Comparison of ENCODE assay signal across 9 cellular contexts in genomic region chr19:48539503-48540096, GRCh38. TPM values are rescaled to one million over a fixed set of nuclear protein-coding genes. Genes with fewer than 3 reads are reported as not detected.
DNase-seq lines count a peak whose midpoint lies in the region; ATAC-seq and TF ChIP-seq lines count a peak whose summit lies in the region.
"Had no signal": no experiment of that assay in that cellular context is flagged by ENCODE, and none has a peak within 500 bp of the region (broad histone marks: within the 10 kb centered on the region; RNA-seq: fewer than 3 reads in every experiment).

No MANE protein-coding gene starts in this region.

- no peaks in the 10 kb centered on the region for H3K36me3 Mint-ChIP-seq in activated CD4-positive, alpha-beta T cell treated with anti-CD3 and anti-CD28 coated beads for 36 hours (ENCODE audit: low read depth)

- H3K4me1 Mint-ChIP-seq in activated CD4-positive, alpha-beta T cell treated with anti-CD3 and anti-CD28 coated beads for 36 hours = no peaks in the 10 kb centered on the region

- ATAC-seq in omental fat pad (ENCODE audit: low FRiP score) = no peak
- no peak for ATAC-seq in activated CD4-positive, alpha-beta T cell treated with anti-CD3 and anti-CD28 coated beads for 36 hours

- H3K27me3 ChIP-seq in esophagus squamous epithelium = no peaks in the 10 kb centered on the region

- peaks cover under 1 to 38% (median 7%) of the 10 kb centered on the region in 3 donors for H3K4me1 ChIP-seq in esophagus squamous epithelium
- H3K4me1 ChIP-seq: psoas muscle had no signal

- DNase-seq in NCI-H82 (lab: John Stamatoyannopoulos, UW) (peak; percentile 64), NCI-H82 treated with DMSO at 0.1 percent for 48 hours (lab: John Stamatoyannopoulos, UW; ENCODE audit: unreplicated experiment) (no peak), NCI-H460 (ENCODE audit: extremely low read depth, low read depth) (peak; percentile 63), cardiac fibroblast (ENCODE audit: low read depth in 2 of 2) (peak; percentile 67 to 84), stromal cell of bone marrow (ENCODE audit: low read depth) (peak; percentile 16), omental fat pad (ENCODE audit: low spot score) (no peak), esophagus squamous epithelium (lab: John Stamatoyannopoulos, UW) (no peak)
- DNase-seq in activated CD4-positive, alpha-beta T cell treated with anti-CD3 and anti-CD28 coated beads for 36 hours = no peak
- DNase-seq: psoas muscle had no signal

- 59 to 60% methylated on average over 14 to 17 of the region's 17 CpGs for WGBS in esophagus squamous epithelium, 2 donors

- no peak overlapping the region for H3K4me3 ChIP-seq in cardiac fibroblast (replicated peaks in 1 of 2; ENCODE audit: low read depth in 2 of 2, low read length in 2 of 2)
- no peak overlapping the region for H3K4me3 ChIP-seq in esophagus squamous epithelium
- H3K4me3 ChIP-seq: psoas muscle had no signal

- intact Hi-C loops in esophagus squamous epithelium (cut with DNase I) = no loop called here
- intact Hi-C loops in activated CD4-positive, alpha-beta T cell treated with anti-CD3 and anti-CD28 coated beads for 36 hours (cut with DNase I, micrococcal nuclease) = no loop called here

- H3K27me3 Mint-ChIP-seq in activated CD4-positive, alpha-beta T cell treated with anti-CD3 and anti-CD28 coated beads for 36 hours = no peaks in the 10 kb centered on the region

- CTCF ChIA-PET in activated CD4-positive, alpha-beta T cell treated with anti-CD3 and anti-CD28 coated beads for 36 hours (lab: Charles Lee) = interaction anchor here (0.6 kb wide), 1 partner anchor 482 kb away, joined by 3 read pairs; no protein-coding TSS in a partner anchor

- H3K4me3 Mint-ChIP-seq in activated CD4-positive, alpha-beta T cell treated with anti-CD3 and anti-CD28 coated beads for 36 hours = no peak overlapping the region

- H3K27ac ChIP-seq in esophagus squamous epithelium = peak overlapping the region in 1 of 4 donors; percentile 36
- H3K27ac ChIP-seq: psoas muscle had no signal

- H3K27ac Mint-ChIP-seq in activated CD4-positive, alpha-beta T cell treated with anti-CD3 and anti-CD28 coated beads for 36 hours = no peak overlapping the region

- H3K9me3 Mint-ChIP-seq in activated CD4-positive, alpha-beta T cell treated with anti-CD3 and anti-CD28 coated beads for 36 hours (ENCODE audit: low read depth) = no peaks in the 10 kb centered on the region

- H3K9me3 ChIP-seq in esophagus squamous epithelium = no peaks in the 10 kb centered on the region
- H3K9me3 ChIP-seq: psoas muscle had no signal

- POLR2A ChIA-PET in activated CD4-positive, alpha-beta T cell treated with anti-CD3 and anti-CD28 coated beads for 36 hours (lab: Charles Lee) = no interaction called here

- H3K36me3 ChIP-seq in esophagus squamous epithelium = no peaks in the 10 kb centered on the region

- no peak for TF ChIP-seq POLR2A in esophagus squamous epithelium (IDR thresholded peaks at IDR 0.05)

- TF ChIP-seq CTCF in cardiac fibroblast (IDR thresholded peaks at IDR 0.05; ENCODE audit: low read depth, low read length) (no peak), omental fat pad (IDR thresholded peaks at IDR 0.05) (no peak), esophagus squamous epithelium (IDR thresholded peaks at IDR 0.05) (no peak)

RNA-seq across cellular contexts. Expression of gene SULT2B1, which starts 12.4 kb away (rescaled TPM):
- total RNA-seq in NCI-H460 (2014; rRNA removed; shearing (Covaris generic)) = 0.12 TPM in 1 of 2 replicates, not detected in the other
- polyA plus RNA-seq in NCI-H460 (2014; cell fraction: nucleus; rRNA removed) = not detected in 2 replicates
- total RNA-seq in omental fat pad (not detected), esophagus squamous epithelium (100 to 1,000 TPM in 2 of 4 donors, 10 to 100 TPM in 2; 84.8 to 253 (median 150) TPM)
- not detected for total RNA-seq in activated CD4-positive, alpha-beta T cell treated with anti-CD3 and anti-CD28 coated beads for 36 hours
- total RNA-seq: psoas muscle had no signal

RNA-seq across cellular contexts. Expression of gene LMTK3, which starts 28.0 kb away (rescaled TPM):
- total RNA-seq in NCI-H460 (2014; rRNA removed; shearing (Covaris generic)) = 0.05 TPM in 1 of 2 replicates, not detected in the other
- not detected in 2 replicates for polyA plus RNA-seq in NCI-H460 (2014; cell fraction: nucleus; rRNA removed)
- under 1 TPM; 0.12 to 0.47 (median 0.39) TPM for total RNA-seq in omental fat pad
- total RNA-seq in esophagus squamous epithelium = 1 to 10 TPM; 2.1 to 7.8 (median 2.8) TPM
- 1 to 10 TPM; 3.9 to 4.5 TPM for total RNA-seq in activated CD4-positive, alpha-beta T cell treated with anti-CD3 and anti-CD28 coated beads for 36 hours

Comparison
In these comparisons a context has a peak if more than half of its experiments do, and no peak if none do; other contexts are left out.
1. DNase-seq: peak in NCI-H82 (single experiment), NCI-H460 (single experiment), cardiac fibroblast (2 of 2) and stromal cell of bone marrow (single experiment); none in NCI-H82 treated with DMSO at 0.1 percent for 48 hours (single experiment), omental fat pad (single experiment), esophagus squamous epithelium (single experiment) and activated CD4-positive, alpha-beta T cell treated with anti-CD3 and anti-CD28 coated beads for 36 hours (single experiment).
2. RNA of gene SULT2B1, which starts 12.4 kb away (total RNA-seq): 84.8 to 253 TPM in esophagus squamous epithelium; not detected in omental fat pad, 0.12 TPM in NCI-H460 and not detected in activated CD4-positive, alpha-beta T cell treated with anti-CD3 and anti-CD28 coated beads for 36 hours; every median in the first group is over 10 times any median in the second.